ENCODE assay signal across 12 cellular contexts in genomic region chr7:142476077-142476476, GRCh38.
"Had no signal": no experiment of that assay in that cellular context is flagged by ENCODE, and none has a peak within 500 bp of the region (broad histone marks: within the 10 kb centered on the region; RNA-seq: fewer than 3 reads in every experiment).

No MANE protein-coding gene starts in this region.

- ATAC-seq: activated CD8-positive, alpha-beta T cell treated with anti-CD3 and anti-CD28 coated beads, Interleukin-2, amount 10 ng/mL, durations not matched to agents 7 days and 5 days; gastrocnemius medialis; left ventricle myocardium superior had no signal

- H3K27me3 ChIP-seq: gastrocnemius medialis, ovary had no signal

- H3K36me3 ChIP-seq: gastrocnemius medialis, ovary, WERI-Rb-1 had no signal

- H3K4me3 Mint-ChIP-seq: activated CD8-positive, alpha-beta T cell treated with anti-CD3 and anti-CD28 coated beads, Interleukin-2, amount 10 ng/mL, durations not matched to agents 7 days and 5 days; activated T-helper 1 cell treated with anti-CD3 and anti-CD28 coated beads, Interleukin-12 subunit alpha, Interleukin-12 subunit beta, Interleukin-2, Interleukin-4 antibody, amounts not matched to agents 30 ng/mL and 10 ng/mL and 1 ng/mL, durations not matched to agents 14 hours and 24 hours and 36 hours had no signal

- H3K4me3 ChIP-seq: gastrocnemius medialis, ovary had no signal

- H3K9me3 ChIP-seq: gastrocnemius medialis, ovary had no signal

- H3K9me3 Mint-ChIP-seq: activated T-helper 1 cell treated with anti-CD3 and anti-CD28 coated beads, Interleukin-12 subunit alpha, Interleukin-12 subunit beta, Interleukin-2, Interleukin-4 antibody, amounts not matched to agents 30 ng/mL and 10 ng/mL and 1 ng/mL, durations not matched to agents 14 hours and 24 hours and 36 hours had no signal

- H3K27ac Mint-ChIP-seq: activated T-helper 1 cell treated with anti-CD3 and anti-CD28 coated beads, Interleukin-12 subunit alpha, Interleukin-12 subunit beta, Interleukin-2, Interleukin-4 antibody, amounts not matched to agents 30 ng/mL and 10 ng/mL and 1 ng/mL, durations not matched to agents 14 hours and 24 hours and 36 hours had no signal

- DNase-seq: activated CD4-positive, alpha-beta T cell treated with anti-CD3 and anti-CD28 coated beads for 4 hours; activated CD8-positive, alpha-beta memory T cell treated with anti-CD3 and anti-CD28 coated beads, Interleukin-2, amount 50 U/mL, for 48 hours; activated CD8-positive, alpha-beta T cell treated with anti-CD3 and anti-CD28 coated beads, Interleukin-2, amount 10 ng/mL, durations not matched to agents 7 days and 5 days; activated naive CD4-positive, alpha-beta T cell treated with Interleukin-2 at 50 U/mL for 16 hours; amygdala; gastrocnemius medialis; left ventricle myocardium superior; mesenchymal stem cell; ovary; stimulated activated CD4-positive, alpha-beta T cell treated with anti-CD3 and anti-CD28 coated beads, Interleukin-15, amount 100 ng/mL, for 24 hours; WERI-Rb-1 had no signal

- H3K27ac ChIP-seq: gastrocnemius medialis, ovary, WERI-Rb-1 had no signal
